8 cellular contexts compared by ENCODE assay signal in the genomic region with DNA sequence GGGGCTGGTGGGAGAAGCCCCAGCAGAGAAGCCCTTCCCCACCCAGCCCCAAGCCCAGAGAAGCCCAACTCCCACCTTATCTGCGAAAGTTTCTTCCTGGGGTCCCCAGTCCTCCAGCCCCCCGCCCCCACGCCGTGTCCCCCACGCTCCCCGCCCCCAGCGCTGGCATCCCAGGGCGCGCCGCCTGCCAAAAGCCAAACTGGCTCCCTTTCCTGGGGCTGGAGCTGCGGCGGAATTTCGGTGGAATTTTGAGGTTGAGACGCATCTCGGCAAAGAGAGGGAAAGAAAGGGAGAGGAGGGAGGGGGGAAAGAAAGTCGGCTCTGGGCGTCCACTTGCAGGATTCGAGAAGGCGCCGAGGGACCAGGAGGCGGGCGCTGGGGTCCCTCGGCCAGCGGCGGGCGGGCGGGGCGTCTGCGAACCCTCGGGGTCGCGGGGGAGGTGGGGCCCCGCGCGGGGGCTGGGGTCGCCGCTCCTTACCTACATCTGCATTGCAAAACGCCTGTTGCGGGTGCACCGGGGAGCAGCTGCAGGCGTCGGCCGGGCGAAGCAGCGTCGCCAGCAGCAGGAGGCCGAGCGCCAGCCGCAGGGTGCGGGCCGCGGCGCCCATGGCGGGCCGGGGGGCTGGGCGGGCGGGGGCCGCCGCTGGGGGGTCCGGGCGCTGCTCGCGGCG. TPM values are rescaled to one million over a fixed set of nuclear protein-coding genes. Genes with fewer than 3 reads are reported as not detected.
DNase-seq lines count a peak whose midpoint lies in the region; ATAC-seq and TF ChIP-seq lines count a peak whose summit lies in the region.

No MANE protein-coding gene starts in this region.

- H3K36me3 ChIP-seq in BLaER1 treated with 17β-estradiol and CSF1 and Interleukin-3, amounts not matched to agents 10 nM and 100 nM = peaks cover 0 to 30% (median 15%) of the 10 kb centered on the region in 11 experiments; a peak in 12 of 22 replicates
- H3K36me3 ChIP-seq in mesenchymal stem cell (ENCODE audit: control insufficient read depth in 1 of 2, insufficient read depth in 2 of 2, low read depth in 1 of 2, low read length in 2 of 2) (peaks cover 7 to 15% of the 10 kb centered on the region in 2 experiments), vagina (no peaks in the 10 kb centered on the region)

- no peak overlapping the region for H2BK5ac ChIP-seq in mesenchymal stem cell (ENCODE audit: low read depth, low read length, poor library complexity, severe bottlenecking)

- H3K27ac ChIP-seq in BLaER1 treated with 17β-estradiol and CSF1 and Interleukin-3, amounts not matched to agents 10 nM and 100 nM = peak overlapping the region; percentile 48 to 99 (median 74); a peak in 21 of 22 replicates
- peak overlapping the region; percentile 32 for H3K27ac ChIP-seq in cingulate gyrus (ENCODE audit: low read depth, low read length)
- no peak overlapping the region for H3K27ac ChIP-seq in mesenchymal stem cell (ENCODE audit: low read length, poor library complexity, severe bottlenecking)
- peak overlapping the region; percentile 99 for H3K27ac ChIP-seq in vagina

- DNase-seq in M059J (ENCODE audit: low read depth) (peak; percentile 51), mesenchymal stem cell (no peak), vagina (ENCODE audit: extremely low spot score in 2 of 2) (no peak), dermis blood vessel endothelial cell (no peak)
- no peak for DNase-seq in stimulated activated CD4-positive, alpha-beta T cell treated with anti-CD3 and anti-CD28 coated beads, Interleukin-12 subunit alpha, Interleukin-12 subunit beta, amount 100 ng/mL, for 4 hours

- no peak overlapping the region for H2BK12ac ChIP-seq in mesenchymal stem cell (ENCODE audit: low read length in 2 of 2)

- H3K4me3 ChIP-seq in BLaER1 treated with 17β-estradiol and CSF1 and Interleukin-3, amounts not matched to agents 10 nM and 100 nM = peak overlapping the region; percentile 68 to 91 (median 76)
- peak overlapping the region; percentile 77 to 98 for H3K4me3 ChIP-seq in mesenchymal stem cell (ENCODE audit: insufficient read depth in 1 of 2, low read depth in 1 of 2, low read length in 2 of 2)
- H3K4me3 ChIP-seq in vagina = peak overlapping the region; percentile 66 to 81

- H3K23ac ChIP-seq in mesenchymal stem cell (ENCODE audit: low read length in 2 of 2) = peak overlapping the region in 1 of 2 experiments; percentile 32

- peak overlapping the region in 1 of 2 experiments; percentile 74 for H3K4ac ChIP-seq in mesenchymal stem cell (ENCODE audit: low read depth in 1 of 2, low read length in 2 of 2)

- TF ChIP-seq POLR2A in vagina (IDR thresholded peaks at IDR 0.05) = no peak

- peak overlapping the region; percentile 92 to 100 (median 99) for H3K4me2 ChIP-seq in BLaER1 treated with 17β-estradiol and CSF1 and Interleukin-3, amounts not matched to agents 10 nM and 100 nM
- H3K4me2 ChIP-seq in mesenchymal stem cell (ENCODE audit: low read length, poor library complexity, severe bottlenecking) = peak overlapping the region; percentile 65

- ATAC-seq in GM21717 (IDR thresholded peaks at IDR 0.05; ENCODE audit: unreplicated experiment) = no peak

- H3K27me3 ChIP-seq in BLaER1 treated with 17β-estradiol and CSF1 and Interleukin-3, amounts not matched to agents 10 nM and 100 nM = no peaks in the 10 kb centered on the region
- H3K27me3 ChIP-seq in mesenchymal stem cell (ENCODE audit: control insufficient read depth in 1 of 2, insufficient read depth in 1 of 2, low read length in 2 of 2) = no peaks in the 10 kb centered on the region
- no peaks in the 10 kb centered on the region for H3K27me3 ChIP-seq in vagina

- intact Hi-C loops in vagina (cut with DNase I) = loop anchor here (5.0 to 10.0 kb wide), 2 partner anchors 42 to 50 kb away; partner anchors contain the start of gene LGALS3BP

- no peak overlapping the region for H2AK5ac ChIP-seq in mesenchymal stem cell (ENCODE audit: low read length, severe bottlenecking)

- H3K18ac ChIP-seq in mesenchymal stem cell (ENCODE audit: low read depth in 1 of 2, low read length in 2 of 2) = peak overlapping the region in 1 of 2 experiments; percentile 86

- H3K4me1 ChIP-seq in BLaER1 treated with 17β-estradiol and CSF1 and Interleukin-3, amounts not matched to agents 10 nM and 100 nM = peaks cover 42 to 55% (median 54%) of the 10 kb centered on the region in 10 experiments
- H3K4me1 ChIP-seq in mesenchymal stem cell (ENCODE audit: control insufficient read depth, insufficient read depth, low read depth, low read length) (peaks cover 41% of the 10 kb centered on the region), vagina (peaks cover 58% of the 10 kb centered on the region)

- no peaks in the 10 kb centered on the region for H3K79me1 ChIP-seq in mesenchymal stem cell (replicated peaks; ENCODE audit: low read length, poor library complexity, severe bottlenecking)

- H4K8ac ChIP-seq in mesenchymal stem cell (ENCODE audit: low read length) = no peak overlapping the region

- WGBS in mesenchymal stem cell = 2% methylated on average over 42 of the region's 64 CpGs

- peak overlapping the region; percentile 81 for H2BK120ac ChIP-seq in mesenchymal stem cell (ENCODE audit: low read depth, low read length)

- H2BK15ac ChIP-seq in mesenchymal stem cell (ENCODE audit: low read depth, poor library complexity, severe bottlenecking) = peak overlapping the region; percentile 2

- H3K9ac ChIP-seq in BLaER1 treated with 17β-estradiol and CSF1 and Interleukin-3, amounts not matched to agents 10 nM and 100 nM = peak overlapping the region; percentile 80 to 90 (median 84)
- H3K9ac ChIP-seq in mesenchymal stem cell (ENCODE audit: low read length) = peak overlapping the region; percentile 95

- no peaks in the 10 kb centered on the region for H3K9me3 ChIP-seq in BLaER1 treated with 17β-estradiol and CSF1 and Interleukin-3, amounts not matched to agents 10 nM and 100 nM (replicated peaks in 1 of 11)
- H3K9me3 ChIP-seq in mesenchymal stem cell (ENCODE audit: control insufficient read depth, low read length) (no peaks in the 10 kb centered on the region), vagina (no peaks in the 10 kb centered on the region)

- no peak overlapping the region for H4K91ac ChIP-seq in mesenchymal stem cell (ENCODE audit: low read length)

- no peak for TF ChIP-seq CTCF in vagina (IDR thresholded peaks at IDR 0.05)

- H3K14ac ChIP-seq in mesenchymal stem cell (ENCODE audit: low read length in 2 of 2) = no peak overlapping the region

- H4K20me1 ChIP-seq in BLaER1 treated with 17β-estradiol and CSF1 and Interleukin-3, amounts not matched to agents 10 nM and 100 nM = peaks cover 3 to 46% (median 43%) of the 10 kb centered on the region in 11 experiments; a peak in 17 of 22 replicates

- no peak overlapping the region for H2AFZ ChIP-seq in mesenchymal stem cell (ENCODE audit: low read depth, low read length)

RNA-seq across cellular contexts. Expression of gene TIMP2, which starts 0.6 kb away (rescaled TPM):
- total RNA-seq in M059J (2014; rRNA removed; shearing (Covaris generic)) = 213 and 289 TPM in 2 replicates
- polyA plus RNA-seq in mesenchymal stem cell (2013, experiment 1 of 2) = 391 TPM
- 397 TPM for polyA plus RNA-seq in mesenchymal stem cell (2013, experiment 2 of 2)
- total RNA-seq in vagina = 181 TPM
- 57.9 and 95.3 TPM in 2 replicates for total RNA-seq in dermis blood vessel endothelial cell

RNA-seq across cellular contexts. Expression of gene CEP295NL, which starts 21.6 kb away (rescaled TPM):
- 0.12 and 1.6 TPM in 2 replicates for total RNA-seq in M059J (2014; rRNA removed; shearing (Covaris generic))
- 0.04 TPM for polyA plus RNA-seq in mesenchymal stem cell (2013, experiment 1 of 2)
- polyA plus RNA-seq in mesenchymal stem cell (2013, experiment 2 of 2) = 0.05 TPM
- total RNA-seq in vagina (7.9 TPM), dermis blood vessel endothelial cell (1.5 and 5.1 TPM in 2 replicates)

RNA-seq across cellular contexts. Expression of gene LGALS3BP, which starts 55.1 kb away (rescaled TPM):
- total RNA-seq in M059J (2014; rRNA removed; shearing (Covaris generic)) = 787 and 1,162 TPM in 2 replicates
- polyA plus RNA-seq in mesenchymal stem cell (2013, experiment 1 of 2) = 349 TPM
- polyA plus RNA-seq in mesenchymal stem cell (2013, experiment 2 of 2) = 351 TPM
- total RNA-seq in vagina (488 TPM), dermis blood vessel endothelial cell (3.5 and 7.5 TPM in 2 replicates)

Comparison
In these comparisons a context has a peak if more than half of its experiments do, and no peak if none do; other contexts are left out.
1. RNA of gene LGALS3BP, which starts 55.1 kb away (total RNA-seq): 787 to 1,162 TPM in M059J and 488 TPM in vagina (single experiment); 3.5 to 7.5 TPM in dermis blood vessel endothelial cell; every median in the first group is over 10 times any median in the second.
2. Peak in every context shown above with its lines, with median percentiles within 50 percentile points of each other: H3K4me3 ChIP-seq.